ENCODE assay signal across 32 cellular contexts in genomic region chr3:149819432-149819831, GRCh38. TPM values are rescaled to one million over a fixed set of nuclear protein-coding genes. Genes with fewer than 3 reads are reported as not detected.
"Had no signal": no experiment of that assay in that cellular context is flagged by ENCODE, and none has a peak within 500 bp of the region (broad histone marks: within the 10 kb centered on the region; RNA-seq: fewer than 3 reads in every experiment).

No MANE protein-coding gene starts in this region.

- H3K9me3 ChIP-seq: Peyer's patch had no signal

- H3K36me3 ChIP-seq: ascending aorta, Peyer's patch, WERI-Rb-1 had no signal

- H3K4me3 Mint-ChIP-seq: activated CD4-positive, alpha-beta T cell treated with anti-CD3 and anti-CD28 coated beads, Interleukin-2, amount 10 ng/mL, durations not matched to agents 24 days and 14 days; activated CD8-positive, alpha-beta T cell treated with anti-CD3 and anti-CD28 coated beads, Interleukin-2, amount 10 ng/mL, durations not matched to agents 7 days and 5 days; activated naive CD4-positive, alpha-beta T cell treated with anti-CD3 and anti-CD28 coated beads, Interleukin-2, amount 50 U/mL, for 24 hours; activated naive CD8-positive, alpha-beta T cell treated with anti-CD3 and anti-CD28 coated beads, Interleukin-2, amount 10 ng/mL, durations not matched to agents 7 days and 5 days; activated T-cell treated with anti-CD3 and anti-CD28 coated beads, Interleukin-2, amount 50 U/mL, for 24 hours had no signal

- DNase-seq: activated CD4-positive, alpha-beta T cell treated with anti-CD3 and anti-CD28 coated beads, Interleukin-2, amount 10 ng/mL, durations not matched to agents 24 days and 14 days; activated CD4-positive, alpha-beta T cell treated with anti-CD3 and anti-CD28 coated beads, Interleukin-2, amount 50 U/mL, for 48 hours; activated CD8-positive, alpha-beta T cell treated with anti-CD3 and anti-CD28 coated beads, Interleukin-2, amount 10 ng/mL, durations not matched to agents 7 days and 5 days; activated gamma-delta T cell; activated naive CD4-positive, alpha-beta T cell treated with Interleukin-2 at 50 U/mL for 16 hours; activated naive CD8-positive, alpha-beta T cell treated with anti-CD3 and anti-CD28 coated beads, Interleukin-2, amount 10 ng/mL, durations not matched to agents 7 days and 5 days; activated T-cell treated with anti-CD3 and anti-CD28 coated beads, Interleukin-2, amount 50 U/mL, for 24 hours; amygdala; Kasumi-1; KG1; MV-4-11; NCI-H1092; NCI-H1436 treated with DMSO at 0.1 percent for 48 hours; NCI-H1694 treated with DMSO at 0.1 percent for 48 hours; NCI-H2029; NCI-H345; NCI-H524 treated with DMSO at 0.1 percent for 48 hours; Peyer's patch; RPMI8226; SIG-M5; SW 1271; T-helper 1 cell; T1000; WERI-Rb-1 had no signal

- H3K27me3 Mint-ChIP-seq: activated CD4-positive, alpha-beta T cell treated with anti-CD3 and anti-CD28 coated beads, Interleukin-2, amount 10 ng/mL, durations not matched to agents 24 days and 14 days; activated naive CD4-positive, alpha-beta T cell treated with anti-CD3 and anti-CD28 coated beads, Interleukin-2, amount 50 U/mL, for 24 hours; activated naive CD8-positive, alpha-beta T cell treated with anti-CD3 and anti-CD28 coated beads, Interleukin-2, amount 10 ng/mL, durations not matched to agents 7 days and 5 days; activated T-cell treated with anti-CD3 and anti-CD28 coated beads, Interleukin-2, amount 50 U/mL, for 24 hours had no signal

- H3K27ac ChIP-seq: ascending aorta, Peyer's patch, WERI-Rb-1 had no signal

- H3K27ac Mint-ChIP-seq: activated CD4-positive, alpha-beta T cell treated with anti-CD3 and anti-CD28 coated beads, Interleukin-2, amount 10 ng/mL, durations not matched to agents 24 days and 14 days; activated CD8-positive, alpha-beta T cell treated with anti-CD3 and anti-CD28 coated beads, Interleukin-2, amount 10 ng/mL, durations not matched to agents 7 days and 5 days; activated naive CD4-positive, alpha-beta T cell treated with anti-CD3 and anti-CD28 coated beads, Interleukin-2, amount 50 U/mL, for 24 hours; activated naive CD8-positive, alpha-beta T cell treated with anti-CD3 and anti-CD28 coated beads, Interleukin-2, amount 10 ng/mL, durations not matched to agents 7 days and 5 days; activated T-cell treated with anti-CD3 and anti-CD28 coated beads, Interleukin-2, amount 50 U/mL, for 24 hours; activated T-helper 2 cell treated with anti-CD3 and anti-CD28 coated beads, Interferon-gamma antibody, Interleukin-2, Interleukin-4, amounts not matched to agents 10 μg/mL and 5 μg/mL and 100 μg/mL, durations not matched to agents 14 hours and 24 hours and 36 hours had no signal

- H3K9me3 Mint-ChIP-seq: activated CD4-positive, alpha-beta T cell treated with anti-CD3 and anti-CD28 coated beads, Interleukin-2, amount 10 ng/mL, durations not matched to agents 24 days and 14 days had no signal

- ATAC-seq: activated CD8-positive, alpha-beta T cell treated with anti-CD3 and anti-CD28 coated beads, Interleukin-2, amount 10 ng/mL, durations not matched to agents 7 days and 5 days; Right ventricle myocardium inferior; SK-N-SH treated with all-trans-retinoic acid at 6 μM for 48 hours had no signal

- H3K27me3 ChIP-seq: ascending aorta, Peyer's patch had no signal

- H3K4me3 ChIP-seq: ascending aorta, Peyer's patch had no signal

RNA-seq across cellular contexts. Expression of gene ANKUB1, which starts 27.1 kb away (rescaled TPM):
- total RNA-seq: activated CD4-positive, alpha-beta T cell treated with anti-CD3 and anti-CD28 coated beads, Interleukin-2, amount 10 ng/mL, durations not matched to agents 24 days and 14 days; activated CD8-positive, alpha-beta T cell treated with anti-CD3 and anti-CD28 coated beads, Interleukin-2, amount 10 ng/mL, durations not matched to agents 7 days and 5 days; activated naive CD8-positive, alpha-beta T cell treated with anti-CD3 and anti-CD28 coated beads, Interleukin-2, amount 10 ng/mL, durations not matched to agents 7 days and 5 days; activated T-helper 2 cell treated with anti-CD3 and anti-CD28 coated beads, Interferon-gamma antibody, Interleukin-2, Interleukin-4, amounts not matched to agents 10 μg/mL and 5 μg/mL and 100 μg/mL, durations not matched to agents 14 hours and 24 hours and 36 hours; ascending aorta; cardiac septum; NCI-H460; Peyer's patch; Right ventricle myocardium inferior; T-helper 2 cell treated with Interferon-gamma antibody and Interleukin-4, amounts not matched to agents 100 ng/mL and 5 ng/mL, for 36 hours had no signal
